1 cellular context compared by ENCODE assay signal in genomic region chr14:69675877-69676416, GRCh38.
TF ChIP-seq lines count a peak whose summit lies in the region.

No MANE protein-coding gene starts in this region.

TF ChIP-seq in GM12878, 131 proteins besides CTCF, POLR2A, EP300 and RAD21 (continued from another document):
- peak; percentile 95 for TF ChIP-seq JUND (IDR thresholded peaks at IDR 0.05; ENCODE audit: low read depth, low read length)
- TF ChIP-seq E2F8 (IDR thresholded peaks at IDR 0.05; ENCODE audit: low read depth, partially characterized antibody): no peak
- no peak for TF ChIP-seq HDGF (IDR thresholded peaks at IDR 0.05)
- no peak for TF ChIP-seq KDM1A (IDR thresholded peaks at IDR 0.05; ENCODE audit: borderline replicate concordance)
- TF ChIP-seq JUNB (IDR thresholded peaks at IDR 0.05): peak; percentile 99
- TF ChIP-seq CHD2 (IDR thresholded peaks at IDR 0.05; ENCODE audit: borderline replicate concordance, low read depth, low read length): no peak
- TF ChIP-seq NR2F1 (conservative IDR thresholded peaks at IDR 0.05): peak; percentile 77
- no peak for TF ChIP-seq REST (IDR thresholded peaks at IDR 0.05; ENCODE audit: low read depth, low read length)
- TF ChIP-seq RAD51 (IDR thresholded peaks at IDR 0.05): no peak
- no peak for TF ChIP-seq RB1 (IDR thresholded peaks at IDR 0.05; ENCODE audit: borderline replicate concordance)
- TF ChIP-seq NFYA (IDR thresholded peaks at IDR 0.05; ENCODE audit: borderline replicate concordance, low read depth, low read length): no peak
- TF ChIP-seq SUZ12 (IDR thresholded peaks at IDR 0.05; ENCODE audit: unreplicated experiment): no peak
- peak; percentile 77; the same call in 1 of the 2 replicates for TF ChIP-seq BACH1 (IDR thresholded peaks at IDR 0.05; ENCODE audit: borderline replicate concordance)
- no peak for TF ChIP-seq SPI1 (IDR thresholded peaks at IDR 0.05; ENCODE audit: borderline replicate concordance, insufficient read depth, low read depth, low read length)
- TF ChIP-seq ZNF274 (IDR thresholded peaks at IDR 0.05; ENCODE audit: insufficient read depth, insufficient read length): no peak
- no peak for TF ChIP-seq ZBTB33 (IDR thresholded peaks at IDR 0.05)
- peak; percentile 100 for TF ChIP-seq IRF4 (IDR thresholded peaks at IDR 0.05; ENCODE audit: low read depth, low read length)
- TF ChIP-seq MYC (IDR thresholded peaks at IDR 0.05; ENCODE audit: insufficient read depth, insufficient read length, insufficient replicate concordance, low read length, severe bottlenecking): no peak
- TF ChIP-seq SIN3A (IDR thresholded peaks at IDR 0.05; ENCODE audit: low read depth, low read length): no peak
- TF ChIP-seq CBX5 (IDR thresholded peaks at IDR 0.05; ENCODE audit: low read depth): 0 out of 2 replicates have a peak, but pooled peaks have one; percentile 26
- TF ChIP-seq KAT2A (conservative IDR thresholded peaks at IDR 0.05; ENCODE audit: control insufficient read depth, low read depth, low read length): no peak
- no peak for TF ChIP-seq PBX3 (IDR thresholded peaks at IDR 0.05; ENCODE audit: insufficient replicate concordance, low read depth, low read length)
- TF ChIP-seq EZH2 (IDR thresholded peaks at IDR 0.05; ENCODE audit: borderline replicate concordance, control insufficient read depth, low read depth, low read length): no peak
- TF ChIP-seq PAX8 (IDR thresholded peaks at IDR 0.05): no peak
- peak; percentile 85 for TF ChIP-seq MEF2B (IDR thresholded peaks at IDR 0.05; ENCODE audit: partially characterized antibody, poor library complexity, severe bottlenecking)
- TF ChIP-seq NFXL1 (IDR thresholded peaks at IDR 0.05; ENCODE audit: borderline replicate concordance): no peak
- no peak for TF ChIP-seq ATF3 (IDR thresholded peaks at IDR 0.05; ENCODE audit: borderline replicate concordance, extremely low read depth, low read depth, low read length)
- TF ChIP-seq SMAD5 (IDR thresholded peaks at IDR 0.05; ENCODE audit: low read depth): no peak
- TF ChIP-seq YY1 (IDR thresholded peaks at IDR 0.05; ENCODE audit: low read depth, low read length): 0 out of 2 replicates have a peak, but pooled peaks have one; percentile 40
- no peak for TF ChIP-seq SMAD1 (IDR thresholded peaks at IDR 0.05; ENCODE audit: low read depth, partially characterized antibody)
- TF ChIP-seq NRF1 (conservative IDR thresholded peaks at IDR 0.05; ENCODE audit: low read depth, low read length): no peak
- TF ChIP-seq ZNF384 (IDR thresholded peaks at IDR 0.05; ENCODE audit: borderline replicate concordance, low read depth, low read length): peak; percentile 34; the same call in 1 of the 2 replicates
- no peak for TF ChIP-seq SUPT20H (IDR thresholded peaks at IDR 0.05; ENCODE audit: borderline replicate concordance, control insufficient read depth, low read depth, low read length)
TF ChIP-seq in GM12878: peak in this region for 49.
